ENCODE assay signal across 8 cellular contexts in the genomic region with DNA sequence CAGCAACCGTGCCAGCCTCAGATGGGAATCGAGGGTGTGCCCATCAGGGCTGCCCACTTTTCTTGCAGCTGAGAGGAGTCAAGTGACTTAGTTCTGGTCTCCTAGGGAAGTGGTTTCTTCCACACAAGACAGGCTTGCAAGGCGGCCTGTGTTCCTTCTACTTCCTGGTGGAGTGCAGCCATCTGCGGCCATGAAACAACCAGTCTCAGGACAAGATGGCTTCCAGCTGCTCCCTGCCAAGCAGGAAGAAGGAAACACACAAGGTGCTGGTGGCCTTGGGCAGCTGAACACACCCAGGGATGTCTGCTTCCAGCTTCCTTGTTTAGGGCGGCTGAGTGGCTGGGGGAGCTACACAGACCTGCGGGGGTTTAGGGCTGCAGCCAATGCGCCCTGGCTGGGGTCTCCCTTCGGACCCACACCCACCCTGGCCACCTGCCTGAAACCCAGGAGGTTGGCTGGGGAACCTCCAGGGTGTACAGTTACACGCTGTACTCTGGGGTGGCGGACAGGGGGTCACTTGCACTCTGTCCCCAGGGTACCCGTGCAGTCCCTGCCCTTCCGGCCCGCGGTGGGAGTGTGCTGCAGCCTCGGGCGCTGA. TPM values are rescaled to one million over a fixed set of nuclear protein-coding genes. Genes with fewer than 3 reads are reported as not detected.
DNase-seq lines count a peak whose midpoint lies in the region; ATAC-seq and TF ChIP-seq lines count a peak whose summit lies in the region.

No MANE protein-coding gene starts in this region.

- in situ Hi-C loops in brain microvascular endothelial cell (cut with HindIII; ENCODE audit: low pct_ligation_motif_present, low sequenced_read_pairs) = no loop called here

- H3K36me3 ChIP-seq in HUES64 (ENCODE audit: insufficient read depth, low read length) = no peaks in the 10 kb centered on the region
- H3K36me3 ChIP-seq in brain microvascular endothelial cell (replicated peaks) = no peaks in the 10 kb centered on the region
- no peaks in the 10 kb centered on the region for H3K36me3 ChIP-seq in right lobe of liver
- no peaks in the 10 kb centered on the region for H3K36me3 ChIP-seq in thoracic aorta

- no peak overlapping the region for H3K9ac ChIP-seq in HUES64 (ENCODE audit: low read depth, low read length)

- POLR2A ChIA-PET in AG04450 (lab: Yijun Ruan, JAX) = interaction anchor here (1.0 to 1.4 kb wide), 2 partner anchors 35 to 48 kb away, joined by 4 to 7 read pairs; partner anchors contain the start of genes IMP4 and PTPN18

- DNase-seq in AG04450 (ENCODE audit: low read depth, low spot score) (no peak), brain microvascular endothelial cell (no peak), right lobe of liver (peak in 2 of 3 donors; percentile 35 to 58), thoracic aorta (ENCODE audit: low spot score) (no peak), NCI-H524 treated with DMSO at 0.1 percent for 48 hours (lab: John Stamatoyannopoulos, UW) (no peak)

- peaks cover 21% of the 10 kb centered on the region; the same call in 1 of the 2 replicates for H3K4me1 ChIP-seq in HUES64 (ENCODE audit: insufficient read depth, low read length)
- peaks cover 0 to 11% (median 4%) of the 10 kb centered on the region in 4 donors for H3K4me1 ChIP-seq in right lobe of liver
- peaks cover 13 to 16% of the 10 kb centered on the region in 2 donors for H3K4me1 ChIP-seq in thoracic aorta (ENCODE audit: control insufficient read depth in 1 of 2, low read depth in 2 of 2)

- ATAC-seq in GM19351 (IDR thresholded peaks at IDR 0.05; ENCODE audit: unreplicated experiment) (peak; percentile 26), right lobe of liver (peak; percentile 1 to 18 (median 2)), thoracic aorta (ENCODE audit: insufficient number of reproducible peaks, low FRiP score, low read depth) (no peak), HG03565 (IDR thresholded peaks at IDR 0.05; ENCODE audit: unreplicated experiment) (no peak)

- H3K9me3 ChIP-seq in AG04450 (ENCODE audit: control insufficient read depth, insufficient read depth, low read length) = no peaks in the 10 kb centered on the region
- H3K9me3 ChIP-seq in HUES64 (ENCODE audit: insufficient read depth, low read depth, low read length) = no peaks in the 10 kb centered on the region
- no peaks in the 10 kb centered on the region for H3K9me3 ChIP-seq in right lobe of liver
- H3K9me3 ChIP-seq in thoracic aorta = no peaks in the 10 kb centered on the region

- no peak for TF ChIP-seq POLR2A in right lobe of liver (IDR thresholded peaks at IDR 0.05)

- no peaks in the 10 kb centered on the region for H3K27me3 ChIP-seq in AG04450 (ENCODE audit: control insufficient read depth, insufficient read depth, low read length)
- H3K27me3 ChIP-seq in HUES64 (ENCODE audit: insufficient read depth, low read length) = peaks cover 12% of the 10 kb centered on the region
- no peaks in the 10 kb centered on the region for H3K27me3 ChIP-seq in brain microvascular endothelial cell (replicated peaks)
- no peaks in the 10 kb centered on the region for H3K27me3 ChIP-seq in right lobe of liver
- no peaks in the 10 kb centered on the region for H3K27me3 ChIP-seq in thoracic aorta (replicated peaks; ENCODE audit: insufficient read depth)

- intact Hi-C loops in right lobe of liver (cut with DNase I) = no loop called here

- peak overlapping the region; percentile 80 for H3K27ac ChIP-seq in AG04450 (ENCODE audit: low read depth, low read length)
- no peak overlapping the region for H3K27ac ChIP-seq in HUES64 (ENCODE audit: low read depth, low read length)
- no peak overlapping the region for H3K27ac ChIP-seq in brain microvascular endothelial cell
- peak overlapping the region; percentile 93 to 95 (median 94) for H3K27ac ChIP-seq in right lobe of liver
- H3K27ac ChIP-seq in thoracic aorta = peak overlapping the region; percentile 71 to 82

- CTCF ChIA-PET in AG04450 (lab: Charles Lee) = interaction anchor here (1.5 to 4.0 kb wide), 2 partner anchors 14 to 17 kb away, joined by 3 to 29 read pairs; no protein-coding TSS in a partner anchor

- TF ChIP-seq CTCF in AG04450 (IDR thresholded peaks at IDR 0.05; ENCODE audit: low read depth, low read length) (no peak), brain microvascular endothelial cell (IDR thresholded peaks at IDR 0.05; ENCODE audit: low read depth, low read length, missing control alignments) (no peak), right lobe of liver (IDR thresholded peaks at IDR 0.05) (no peak), thoracic aorta (IDR thresholded peaks at IDR 0.05) (no peak)

- peak overlapping the region; percentile 75 for H3K4me3 ChIP-seq in AG04450 (ENCODE audit: low read depth, low read length)
- H3K4me3 ChIP-seq in HUES64 (ENCODE audit: low read length) = peak overlapping the region; percentile 81
- H3K4me3 ChIP-seq in brain microvascular endothelial cell (ENCODE audit: low read depth, low read length) = peak overlapping the region; percentile 74
- peak overlapping the region; percentile 74 to 80 (median 75) for H3K4me3 ChIP-seq in right lobe of liver
- H3K4me3 ChIP-seq in thoracic aorta = peak overlapping the region; percentile 82

- WGBS in HUES64 = 73% methylated on average over 16 of the region's 16 CpGs
- 52% methylated on average over 4 of the region's 16 CpGs for WGBS in right lobe of liver (ENCODE audit: insufficient coverage, low coverage, low lambda C conversion rate, missing lambda C conversion rate)

RNA-seq across cellular contexts. Expression of gene PTPN18, which starts 34.7 kb away (rescaled TPM):
- polyA plus RNA-seq in AG04450 (2011; rRNA removed) = 10.1 and 11.6 TPM in 2 replicates
- 12.2 and 15.6 TPM in 2 replicates for polyA minus RNA-seq in AG04450 (2011; rRNA and poly(A)+ RNA removed)
- 5.7 TPM for polyA plus RNA-seq in HUES64 (2013, experiment 1 of 2)
- polyA plus RNA-seq in HUES64 (2013, experiment 2 of 2) = 9.7 TPM
- total RNA-seq in right lobe of liver = 10 to 100 TPM; 25.6 to 43.5 (median 30.3) TPM
- 10 to 100 TPM; 79.2 to 93.3 TPM for total RNA-seq in thoracic aorta

RNA-seq across cellular contexts. Expression of gene IMP4, which starts 47.9 kb away (rescaled TPM):
- 51.0 and 79.5 TPM in 2 replicates for polyA plus RNA-seq in AG04450 (2011; rRNA removed)
- polyA minus RNA-seq in AG04450 (2011; rRNA and poly(A)+ RNA removed) = 39.6 and 80.1 TPM in 2 replicates
- 70.9 TPM for polyA plus RNA-seq in HUES64 (2013, experiment 1 of 2)
- polyA plus RNA-seq in HUES64 (2013, experiment 2 of 2) = 74.4 TPM
- total RNA-seq in right lobe of liver = 100 to 1,000 TPM in 2 of 6 experiments, 10 to 100 TPM in 4; 43.1 to 136 (median 56.7) TPM
- 100 to 1,000 TPM in 1 of 2 donors, 10 to 100 TPM in 1; 67.4 to 166 TPM for total RNA-seq in thoracic aorta

Comparison
In these comparisons a context has a peak if more than half of its experiments do, and no peak if none do; other contexts are left out.
1. DNase-seq: peak in right lobe of liver (2 of 3); none in AG04450 (single experiment), brain microvascular endothelial cell (single experiment), thoracic aorta (single experiment) and NCI-H524 treated with DMSO at 0.1 percent for 48 hours (single experiment).
2. H3K27ac ChIP-seq: peak in AG04450 (single experiment), right lobe of liver (3 of 3) and thoracic aorta (2 of 2); none in HUES64 (single experiment) and brain microvascular endothelial cell (single experiment).
3. ATAC-seq: peak in GM19351 (single experiment) and right lobe of liver (4 of 4); none in thoracic aorta (single experiment) and HG03565 (single experiment).
4. Peak in every context shown above with its lines, with median percentiles within 50 percentile points of each other: H3K4me3 ChIP-seq.